Comparison of ENCODE assay signal across 1 cellular context in the genomic region with DNA sequence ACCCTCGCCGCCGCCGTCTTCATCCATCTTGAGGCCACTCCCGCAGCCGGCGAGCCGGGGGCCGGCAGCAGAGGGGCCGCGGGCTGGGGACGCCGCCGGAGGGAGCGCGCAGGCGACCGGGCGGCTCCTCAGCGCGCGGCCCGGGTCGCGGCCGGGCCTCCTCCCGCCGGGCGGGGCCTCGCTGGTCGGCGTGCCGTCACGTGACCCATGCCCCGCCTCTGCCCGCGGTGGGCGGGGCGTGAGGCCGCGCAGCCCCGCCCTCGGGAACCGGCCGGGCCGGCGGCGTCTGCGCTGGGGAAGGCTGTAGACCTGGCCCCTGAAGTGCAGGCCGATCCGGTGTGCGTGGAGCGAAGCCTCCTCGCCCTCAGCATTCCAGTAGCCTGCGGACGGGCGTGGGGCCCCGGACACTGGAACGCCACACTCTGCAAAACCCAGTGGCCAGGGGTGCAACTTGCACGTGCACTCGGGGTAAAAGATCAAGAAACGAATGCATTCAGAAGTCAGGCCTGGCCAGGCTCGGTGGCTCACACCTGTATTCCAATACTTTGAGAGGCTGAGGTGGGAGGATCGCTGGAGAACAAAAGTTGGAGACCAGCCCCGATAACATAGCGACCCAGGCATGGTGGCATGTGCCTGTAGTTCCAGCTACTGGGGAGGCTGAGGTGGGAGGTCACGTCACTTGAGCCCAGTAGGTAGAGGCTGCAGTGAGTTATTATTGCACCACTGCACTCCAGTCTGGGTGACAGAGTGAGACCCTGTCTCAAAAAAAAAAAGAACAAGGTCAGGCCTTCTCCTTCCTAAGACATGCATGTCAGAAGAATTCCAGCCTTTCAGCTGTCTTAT.
TF ChIP-seq lines count a peak whose summit lies in the region.

A gene with protein sequence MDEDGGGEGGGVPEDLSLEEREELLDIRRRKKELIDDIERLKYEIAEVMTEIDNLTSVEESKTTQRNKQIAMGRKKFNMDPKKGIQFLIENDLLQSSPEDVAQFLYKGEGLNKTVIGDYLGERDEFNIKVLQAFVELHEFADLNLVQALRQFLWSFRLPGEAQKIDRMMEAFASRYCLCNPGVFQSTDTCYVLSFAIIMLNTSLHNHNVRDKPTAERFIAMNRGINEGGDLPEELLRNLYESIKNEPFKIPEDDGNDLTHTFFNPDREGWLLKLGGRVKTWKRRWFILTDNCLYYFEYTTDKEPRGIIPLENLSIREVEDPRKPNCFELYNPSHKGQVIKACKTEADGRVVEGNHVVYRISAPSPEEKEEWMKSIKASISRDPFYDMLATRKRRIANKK (minus strand): TSS at position 144 of the 843 bp plus-strand sequence. CDS start 117 bp downstream, at position 27.

TF ChIP-seq in K562, 482 proteins besides CTCF, POLR2A, EP300 and RAD21 (continued from another document and continues in another):
- TF ChIP-seq, protein P1, sequence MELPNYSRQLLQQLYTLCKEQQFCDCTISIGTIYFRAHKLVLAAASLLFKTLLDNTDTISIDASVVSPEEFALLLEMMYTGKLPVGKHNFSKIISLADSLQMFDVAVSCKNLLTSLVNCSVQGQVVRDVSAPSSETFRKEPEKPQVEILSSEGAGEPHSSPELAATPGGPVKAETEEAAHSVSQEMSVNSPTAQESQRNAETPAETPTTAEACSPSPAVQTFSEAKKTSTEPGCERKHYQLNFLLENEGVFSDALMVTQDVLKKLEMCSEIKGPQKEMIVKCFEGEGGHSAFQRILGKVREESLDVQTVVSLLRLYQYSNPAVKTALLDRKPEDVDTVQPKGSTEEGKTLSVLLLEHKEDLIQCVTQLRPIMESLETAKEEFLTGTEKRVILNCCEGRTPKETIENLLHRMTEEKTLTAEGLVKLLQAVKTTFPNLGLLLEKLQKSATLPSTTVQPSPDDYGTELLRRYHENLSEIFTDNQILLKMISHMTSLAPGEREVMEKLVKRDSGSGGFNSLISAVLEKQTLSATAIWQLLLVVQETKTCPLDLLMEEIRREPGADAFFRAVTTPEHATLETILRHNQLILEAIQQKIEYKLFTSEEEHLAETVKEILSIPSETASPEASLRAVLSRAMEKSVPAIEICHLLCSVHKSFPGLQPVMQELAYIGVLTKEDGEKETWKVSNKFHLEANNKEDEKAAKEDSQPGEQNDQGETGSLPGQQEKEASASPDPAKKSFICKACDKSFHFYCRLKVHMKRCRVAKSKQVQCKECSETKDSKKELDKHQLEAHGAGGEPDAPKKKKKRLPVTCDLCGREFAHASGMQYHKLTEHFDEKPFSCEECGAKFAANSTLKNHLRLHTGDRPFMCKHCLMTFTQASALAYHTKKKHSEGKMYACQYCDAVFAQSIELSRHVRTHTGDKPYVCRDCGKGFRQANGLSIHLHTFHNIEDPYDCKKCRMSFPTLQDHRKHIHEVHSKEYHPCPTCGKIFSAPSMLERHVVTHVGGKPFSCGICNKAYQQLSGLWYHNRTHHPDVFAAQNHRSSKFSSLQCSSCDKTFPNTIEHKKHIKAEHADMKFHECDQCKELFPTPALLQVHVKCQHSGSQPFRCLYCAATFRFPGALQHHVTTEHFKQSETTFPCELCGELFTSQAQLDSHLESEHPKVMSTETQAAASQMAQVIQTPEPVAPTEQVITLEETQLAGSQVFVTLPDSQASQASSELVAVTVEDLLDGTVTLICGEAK (IDR thresholded peaks at IDR 0.05) = 0 out of 2 replicates have a peak, but pooled peaks have one; percentile 38
- TF ChIP-seq, protein P1 (CRISPR knock-in tag; IDR thresholded peaks at IDR 0.05) = no peak
- TF ChIP-seq LCOR (CRISPR knock-in tag; IDR thresholded peaks at IDR 0.05) = no peak
- TF ChIP-seq, protein P2, sequence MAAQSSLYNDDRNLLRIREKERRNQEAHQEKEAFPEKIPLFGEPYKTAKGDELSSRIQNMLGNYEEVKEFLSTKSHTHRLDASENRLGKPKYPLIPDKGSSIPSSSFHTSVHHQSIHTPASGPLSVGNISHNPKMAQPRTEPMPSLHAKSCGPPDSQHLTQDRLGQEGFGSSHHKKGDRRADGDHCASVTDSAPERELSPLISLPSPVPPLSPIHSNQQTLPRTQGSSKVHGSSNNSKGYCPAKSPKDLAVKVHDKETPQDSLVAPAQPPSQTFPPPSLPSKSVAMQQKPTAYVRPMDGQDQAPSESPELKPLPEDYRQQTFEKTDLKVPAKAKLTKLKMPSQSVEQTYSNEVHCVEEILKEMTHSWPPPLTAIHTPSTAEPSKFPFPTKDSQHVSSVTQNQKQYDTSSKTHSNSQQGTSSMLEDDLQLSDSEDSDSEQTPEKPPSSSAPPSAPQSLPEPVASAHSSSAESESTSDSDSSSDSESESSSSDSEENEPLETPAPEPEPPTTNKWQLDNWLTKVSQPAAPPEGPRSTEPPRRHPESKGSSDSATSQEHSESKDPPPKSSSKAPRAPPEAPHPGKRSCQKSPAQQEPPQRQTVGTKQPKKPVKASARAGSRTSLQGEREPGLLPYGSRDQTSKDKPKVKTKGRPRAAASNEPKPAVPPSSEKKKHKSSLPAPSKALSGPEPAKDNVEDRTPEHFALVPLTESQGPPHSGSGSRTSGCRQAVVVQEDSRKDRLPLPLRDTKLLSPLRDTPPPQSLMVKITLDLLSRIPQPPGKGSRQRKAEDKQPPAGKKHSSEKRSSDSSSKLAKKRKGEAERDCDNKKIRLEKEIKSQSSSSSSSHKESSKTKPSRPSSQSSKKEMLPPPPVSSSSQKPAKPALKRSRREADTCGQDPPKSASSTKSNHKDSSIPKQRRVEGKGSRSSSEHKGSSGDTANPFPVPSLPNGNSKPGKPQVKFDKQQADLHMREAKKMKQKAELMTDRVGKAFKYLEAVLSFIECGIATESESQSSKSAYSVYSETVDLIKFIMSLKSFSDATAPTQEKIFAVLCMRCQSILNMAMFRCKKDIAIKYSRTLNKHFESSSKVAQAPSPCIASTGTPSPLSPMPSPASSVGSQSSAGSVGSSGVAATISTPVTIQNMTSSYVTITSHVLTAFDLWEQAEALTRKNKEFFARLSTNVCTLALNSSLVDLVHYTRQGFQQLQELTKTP (IDR thresholded peaks at IDR 0.05; ENCODE audit: low read depth in 1 of 2, partially characterized antibody in 2 of 2) = no peak
- no peak for TF ChIP-seq RAD51 (IDR thresholded peaks at IDR 0.05; ENCODE audit: borderline replicate concordance, low read depth)
- TF ChIP-seq KAT8 (IDR thresholded peaks at IDR 0.05; ENCODE audit: low read depth) = no peak
- no peak for TF ChIP-seq XRCC4 (IDR thresholded peaks at IDR 0.05; ENCODE audit: extremely low read depth, insufficient read depth, insufficient read length)
- TF ChIP-seq L3MBTL2 (IDR thresholded peaks at IDR 0.05) = peak; percentile 86
- TF ChIP-seq CHD2 (IDR thresholded peaks at IDR 0.05; ENCODE audit: low read depth, low read length) = no peak
- TF ChIP-seq ZNF76 (CRISPR knock-in tag; IDR thresholded peaks at IDR 0.05; ENCODE audit: borderline replicate concordance) = no peak
- no peak for TF ChIP-seq KHSRP (IDR thresholded peaks at IDR 0.05)
- TF ChIP-seq GTF2F1 (IDR thresholded peaks at IDR 0.05; ENCODE audit: low read depth, low read length) = no peak
- TF ChIP-seq ZEB2 (IDR thresholded peaks at IDR 0.05) = no peak
- TF ChIP-seq TAF7 (tag; IDR thresholded peaks at IDR 0.05) = no peak
- TF ChIP-seq, protein P3, sequence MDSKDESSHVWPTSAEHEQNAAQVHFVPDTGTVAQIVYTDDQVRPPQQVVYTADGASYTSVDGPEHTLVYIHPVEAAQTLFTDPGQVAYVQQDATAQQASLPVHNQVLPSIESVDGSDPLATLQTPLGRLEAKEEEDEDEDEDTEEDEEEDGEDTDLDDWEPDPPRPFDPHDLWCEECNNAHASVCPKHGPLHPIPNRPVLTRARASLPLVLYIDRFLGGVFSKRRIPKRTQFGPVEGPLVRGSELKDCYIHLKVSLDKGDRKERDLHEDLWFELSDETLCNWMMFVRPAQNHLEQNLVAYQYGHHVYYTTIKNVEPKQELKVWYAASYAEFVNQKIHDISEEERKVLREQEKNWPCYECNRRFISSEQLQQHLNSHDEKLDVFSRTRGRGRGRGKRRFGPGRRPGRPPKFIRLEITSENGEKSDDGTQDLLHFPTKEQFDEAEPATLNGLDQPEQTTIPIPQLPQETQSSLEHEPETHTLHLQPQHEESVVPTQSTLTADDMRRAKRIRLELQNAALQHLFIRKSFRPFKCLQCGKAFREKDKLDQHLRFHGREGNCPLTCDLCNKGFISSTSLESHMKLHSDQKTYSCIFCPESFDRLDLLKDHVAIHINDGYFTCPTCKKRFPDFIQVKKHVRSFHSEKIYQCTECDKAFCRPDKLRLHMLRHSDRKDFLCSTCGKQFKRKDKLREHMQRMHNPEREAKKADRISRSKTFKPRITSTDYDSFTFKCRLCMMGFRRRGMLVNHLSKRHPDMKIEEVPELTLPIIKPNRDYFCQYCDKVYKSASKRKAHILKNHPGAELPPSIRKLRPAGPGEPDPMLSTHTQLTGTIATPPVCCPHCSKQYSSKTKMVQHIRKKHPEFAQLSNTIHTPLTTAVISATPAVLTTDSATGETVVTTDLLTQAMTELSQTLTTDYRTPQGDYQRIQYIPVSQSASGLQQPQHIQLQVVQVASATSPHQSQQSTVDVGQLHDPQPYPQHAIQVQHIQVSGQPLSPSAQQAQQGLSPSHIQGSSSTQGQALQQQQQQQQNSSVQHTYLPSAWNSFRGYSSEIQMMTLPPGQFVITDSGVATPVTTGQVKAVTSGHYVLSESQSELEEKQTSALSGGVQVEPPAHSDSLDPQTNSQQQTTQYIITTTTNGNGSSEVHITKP (IDR thresholded peaks at IDR 0.05; ENCODE audit: partially characterized antibody) = no peak
- no peak for TF ChIP-seq HDAC2 (IDR thresholded peaks at IDR 0.05)
- no peak for TF ChIP-seq ZNF217 (CRISPR knock-in tag; IDR thresholded peaks at IDR 0.05)
- TF ChIP-seq FUS (optimal IDR thresholded peaks at IDR 0.05; ENCODE audit: low read depth, low read length) = no peak
- TF ChIP-seq, protein P4, sequence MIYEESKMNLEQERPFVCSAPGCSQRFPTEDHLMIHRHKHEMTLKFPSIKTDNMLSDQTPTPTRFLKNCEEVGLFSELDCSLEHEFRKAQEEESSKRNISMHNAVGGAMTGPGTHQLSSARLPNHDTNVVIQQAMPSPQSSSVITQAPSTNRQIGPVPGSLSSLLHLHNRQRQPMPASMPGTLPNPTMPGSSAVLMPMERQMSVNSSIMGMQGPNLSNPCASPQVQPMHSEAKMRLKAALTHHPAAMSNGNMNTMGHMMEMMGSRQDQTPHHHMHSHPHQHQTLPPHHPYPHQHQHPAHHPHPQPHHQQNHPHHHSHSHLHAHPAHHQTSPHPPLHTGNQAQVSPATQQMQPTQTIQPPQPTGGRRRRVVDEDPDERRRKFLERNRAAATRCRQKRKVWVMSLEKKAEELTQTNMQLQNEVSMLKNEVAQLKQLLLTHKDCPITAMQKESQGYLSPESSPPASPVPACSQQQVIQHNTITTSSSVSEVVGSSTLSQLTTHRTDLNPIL (CRISPR knock-in tag; IDR thresholded peaks at IDR 0.05) = no peak
- peak; percentile 14; the same call in 1 of the 2 replicates for TF ChIP-seq ZNF24 (IDR thresholded peaks at IDR 0.05)
- no peak for TF ChIP-seq CHD4 (IDR thresholded peaks at IDR 0.05; ENCODE audit: insufficient read depth, insufficient replicate concordance, low read depth, low read length, poor library complexity, severe bottlenecking)
- TF ChIP-seq TOE1 (IDR thresholded peaks at IDR 0.05; ENCODE audit: borderline replicate concordance) = peak; percentile 81; the same call in 1 of the 2 replicates
- TF ChIP-seq TOE1 (CRISPR knock-in tag; IDR thresholded peaks at IDR 0.05; ENCODE audit: borderline replicate concordance, low read depth) = no peak
- peak; percentile 85 to 88 for TF ChIP-seq NRF1 (conservative IDR thresholded peaks at IDR 0.05 in 1 of 2, IDR thresholded peaks at IDR 0.05 in 1 of 2)
- TF ChIP-seq PHB2 (IDR thresholded peaks at IDR 0.05; ENCODE audit: low read depth) = no peak
- TF ChIP-seq RBM22 (IDR thresholded peaks at IDR 0.05; ENCODE audit: low read depth, low read length, poor library complexity, severe bottlenecking) = no peak
